2 cellular contexts compared by ENCODE assay signal in the genomic region with DNA sequence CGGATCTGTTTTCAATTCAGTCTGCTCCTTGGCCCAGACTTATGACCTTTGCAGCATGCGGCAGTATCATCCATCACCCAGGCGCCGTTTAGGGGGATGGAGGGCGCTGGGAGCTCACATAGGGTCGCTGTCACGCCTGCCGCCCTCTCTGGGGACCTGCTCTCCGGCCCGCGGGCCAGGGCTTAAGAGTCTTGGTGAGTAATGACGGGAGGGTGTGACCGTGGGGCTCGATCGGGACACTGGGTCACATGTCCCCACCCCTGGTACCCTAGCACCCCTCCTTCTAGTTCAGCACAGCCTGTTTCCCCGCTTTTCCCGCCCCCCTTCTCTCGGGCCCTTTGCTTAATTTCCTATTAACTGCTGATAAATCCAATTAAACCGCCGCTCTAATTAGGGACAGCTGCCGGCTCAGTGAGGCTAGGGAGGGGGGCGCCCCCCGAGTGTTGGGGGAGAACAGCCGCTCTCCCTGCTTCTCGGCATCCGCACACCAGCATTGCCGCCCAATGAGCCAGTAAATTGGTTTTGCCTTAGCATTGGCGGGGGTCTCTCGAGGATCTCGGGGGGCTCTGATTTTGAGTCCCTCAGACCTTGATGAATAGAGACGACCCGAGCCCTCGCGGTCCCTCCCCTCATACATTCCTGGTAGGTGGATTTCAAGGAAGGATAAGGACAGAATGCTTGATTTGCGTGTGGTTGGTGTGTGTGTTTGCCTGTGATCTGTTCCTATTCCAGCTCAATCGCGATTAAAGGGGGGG.
A peak's percentile ranks its signal among the peaks of the same experiment; 100 is the strongest.
TF ChIP-seq lines count a peak whose summit lies in the region.

No MANE protein-coding gene starts in this region.

TF ChIP-seq in GM23338, 12 proteins besides CTCF, POLR2A, EP300 and RAD21:
- TF ChIP-seq POLR2AphosphoS5 (IDR thresholded peaks at IDR 0.05; ENCODE audit: low read depth) = no peak
- peak; percentile 83 for TF ChIP-seq EZH2 (IDR thresholded peaks at IDR 0.05; ENCODE audit: low read depth, unreplicated experiment)

TF ChIP-seq in GM12891, 5 proteins besides CTCF, POLR2A, EP300 and RAD21:
- TF ChIP-seq PAX5 (IDR thresholded peaks at IDR 0.05; ENCODE audit: insufficient read depth, low read length, severe bottlenecking) = no peak
- no peak for TF ChIP-seq POU2F2 (IDR thresholded peaks at IDR 0.05; ENCODE audit: low read depth, low read length)
- no peak for TF ChIP-seq SPI1 (IDR thresholded peaks at IDR 0.05; ENCODE audit: low read depth, low read length)
- no peak for TF ChIP-seq POLR2AphosphoS5 (IDR thresholded peaks at IDR 0.05; ENCODE audit: low read depth, low read length)
- TF ChIP-seq TAF1 (IDR thresholded peaks at IDR 0.05; ENCODE audit: low read depth, low read length) = no peak
TF ChIP-seq in GM12891: peak in this region for 0.
